Comparison of ENCODE assay signal across 9 cellular contexts in the genomic region with DNA sequence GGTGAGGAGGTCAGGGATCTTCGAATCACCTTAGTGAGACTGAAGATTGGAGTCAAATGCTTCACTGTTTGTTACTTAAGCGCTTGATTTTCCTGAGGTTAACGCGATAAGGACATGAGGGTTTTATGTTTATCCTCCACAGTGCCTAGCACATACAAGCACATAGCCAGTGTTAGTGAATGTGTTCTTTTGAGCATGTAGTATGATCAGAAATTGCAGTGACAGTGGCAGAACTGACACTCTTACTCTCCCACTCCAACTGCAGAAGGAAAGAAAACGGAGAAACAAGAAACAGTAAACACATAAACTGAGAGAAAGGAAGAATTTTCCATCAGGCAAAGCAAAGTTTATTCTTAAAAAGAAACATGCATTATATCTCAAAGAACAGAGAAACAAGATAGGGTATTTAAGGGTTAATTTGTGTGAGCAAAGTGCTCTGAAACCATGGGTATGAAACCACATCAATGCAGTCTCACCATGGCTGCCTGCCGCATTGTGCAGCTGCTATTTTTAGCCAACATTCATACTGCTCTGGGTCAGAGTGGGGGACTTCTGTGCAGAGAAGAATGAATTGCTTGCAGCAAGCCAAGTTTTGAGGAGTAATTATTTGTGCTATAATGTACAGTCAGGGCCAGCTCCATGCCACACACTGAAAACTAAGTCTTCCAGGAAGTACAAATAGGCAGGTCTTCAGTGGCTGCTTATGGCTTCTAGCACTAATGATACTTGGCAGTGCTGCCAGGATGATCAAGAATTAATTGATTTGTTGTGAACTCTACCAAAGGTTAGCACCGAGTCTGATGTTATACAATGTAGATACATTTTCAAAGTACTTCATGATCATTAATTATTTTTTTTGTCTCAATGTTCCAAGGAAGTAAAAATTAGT.
A peak's percentile ranks its signal among the peaks of the same experiment; 100 is the strongest.
DNase-seq lines count a peak whose midpoint lies in the region; ATAC-seq, FAIRE-seq and TF ChIP-seq lines count a peak whose summit lies in the region.
"Had no signal": no experiment of that assay in that cellular context is flagged by ENCODE, and none has a peak within 500 bp of the region (broad histone marks: within the 10 kb centered on the region; RNA-seq: fewer than 3 reads in every experiment).

No MANE protein-coding gene starts in this region.

- no TSS peak for BruUV-seq in GM12878 (replicated peaks; lab: Mats Ljungman, UMichigan)

- no peak for TF ChIP-seq RAD21 in GM12878 (IDR thresholded peaks at IDR 0.05; ENCODE audit: insufficient read depth, low read depth, low read length)

- no peak overlapping the region; the same call in 1 of the 2 replicates for H2AFZ ChIP-seq in GM12878 (ENCODE audit: control insufficient read depth, low read depth, low read length)
- H2AFZ ChIP-seq: PC-9 had no signal

- H3K79me2 ChIP-seq in GM12878 (ENCODE audit: control insufficient read depth, insufficient read depth, low read length): no peaks in the 10 kb centered on the region

- TF ChIP-seq POLR2A in GM12892 (IDR thresholded peaks at IDR 0.05; ENCODE audit: low read depth, low read length) (no peak), GM12878 (IDR thresholded peaks at IDR 0.05; ENCODE audit: low read depth, low read length) (no peak)

- peak overlapping the region; percentile 52 for H3K4me2 ChIP-seq in GM12878 (ENCODE audit: control insufficient read depth, insufficient read depth)
- H3K4me2 ChIP-seq: PC-9 had no signal

- no peaks in the 10 kb centered on the region for H4K20me1 ChIP-seq in GM12878 (ENCODE audit: control insufficient read depth, insufficient read depth)

- SMC1A ChIA-PET in GM12878 (lab: Charles Lee; ENCODE audit: uncharacterized antibody, unreplicated experiment): interaction anchor here (2.0 kb wide), 1 partner anchor 15 kb away, joined by 4 read pairs; no protein-coding TSS in a partner anchor

- FAIRE-seq in GM12892 (lab: Jason Lieb, UNC) (peak; percentile 80), GM12878 (lab: Jason Lieb, UNC) (peak; percentile 82), HTR-8/SVneo (lab: Jason Lieb, UNC) (no peak)

- peaks cover 11% of the 10 kb centered on the region for H3K4me1 ChIP-seq in GM12878 (ENCODE audit: control insufficient read depth, insufficient read depth, low read length)

- no peak overlapping the region for H3K9ac ChIP-seq in GM12878 (ENCODE audit: control insufficient read depth, insufficient read depth, low read length)

- no peaks in the 10 kb centered on the region for H3K27me3 ChIP-seq in GM12878 (replicated peaks in 1 of 2; ENCODE audit: control insufficient read depth in 2 of 2, insufficient read depth in 2 of 2, low read length in 1 of 2)

- in situ Hi-C loops in GM12878 (cut with MboI): no loop called here

- ATAC-seq in GM21423 (IDR thresholded peaks at IDR 0.05; ENCODE audit: unreplicated experiment) (peak; percentile 99), HG03565 (IDR thresholded peaks at IDR 0.05; ENCODE audit: unreplicated experiment) (peak; percentile 99), GM12878 (peak; percentile 100)
- peak; percentile 83 for ATAC-seq in stimulated activated naive CD8-positive, alpha-beta T cell treated with anti-CD3 and anti-CD28 coated beads, Interleukin-15, Interleukin-2, amounts not matched to agents 100 U/mL and 50 U/mL, for 24 hours

- DNase-seq in GM12892 (ENCODE audit: insufficient read length): peak; percentile 8
- DNase-seq in GM12878 (ENCODE audit: low read depth, low spot score): peak; percentile 57
- peak; percentile 7 for DNase-seq in stimulated activated naive CD8-positive, alpha-beta T cell treated with anti-CD3 and anti-CD28 coated beads, Interleukin-15, Interleukin-2, amounts not matched to agents 100 U/mL and 50 U/mL, for 24 hours
- no peak for DNase-seq in DMS 273 (lab: John Stamatoyannopoulos, UW; ENCODE audit: unreplicated experiment)
- DNase-seq in HTR-8/SVneo (ENCODE audit: insufficient read length, low spot score): no peak
- DNase-seq in activated gamma-delta T cell (lab: John Stamatoyannopoulos, UW): no peak

- CTCF ChIA-PET in GM12878 (lab: Yijun Ruan, JAX): interaction anchor here (1.0 kb wide), 1 partner anchor 19 kb away, joined by 3 read pairs; no protein-coding TSS in a partner anchor

- no peak overlapping the region for H3K4me3 ChIP-seq in GM12878
- H3K4me3 ChIP-seq: PC-9 had no signal

- no peak for TF ChIP-seq EP300 in GM12878 (IDR thresholded peaks at IDR 0.05; ENCODE audit: borderline replicate concordance in 1 of 2, control insufficient read depth in 1 of 2, low read depth in 2 of 2, low read length in 2 of 2)

- H3K36me3 ChIP-seq in GM12878 (ENCODE audit: control insufficient read depth in 2 of 2, insufficient read depth in 2 of 2, low read length in 1 of 2): no peaks in the 10 kb centered on the region

- RAD21 ChIA-PET in GM12878 (lab: Charles Lee; ENCODE audit: unreplicated experiment): no interaction called here

- H3K9me3 ChIP-seq in GM12878 (replicated peaks; ENCODE audit: control insufficient read depth, insufficient read depth, low read length): peaks cover 2% of the 10 kb centered on the region; the same call in 1 of the 3 replicates

- intact Hi-C loops in GM12878 (cut with micrococcal nuclease; ENCODE audit: unreplicated experiment): loop anchor here (5.0 kb wide), 1 partner anchor 33 kb away; no protein-coding TSS in a partner anchor

- 57% methylated on average over 7 of the region's 7 CpGs for WGBS in GM12878 (ENCODE audit: insufficient coverage, insufficient replicate concordance, low lambda C conversion rate, missing lambda C conversion rate)

- POLR2A ChIA-PET in GM12878 (lab: Charles Lee): no interaction called here

- H3K27ac ChIP-seq in GM12878 (ENCODE audit: control insufficient read depth, insufficient read depth): no peak overlapping the region
- H3K27ac ChIP-seq: PC-9 had no signal

- no peak for TF ChIP-seq CTCF in GM12878 (IDR thresholded peaks at IDR 0.05 in 2 of 3, conservative IDR thresholded peaks at IDR 0.05 in 1 of 3; ENCODE audit: control insufficient read depth in 2 of 3, extremely low read depth in 1 of 3, insufficient read depth in 1 of 3, low read depth in 3 of 3, low read length in 3 of 3)

TF ChIP-seq in GM12878, 131 proteins besides CTCF, POLR2A, EP300 and RAD21 (continues in another document):
- peak; percentile 57 for TF ChIP-seq SKIL (IDR thresholded peaks at IDR 0.05; ENCODE audit: low read depth, poor library complexity, severe bottlenecking)
- peak; percentile 87 for TF ChIP-seq YY1 (IDR thresholded peaks at IDR 0.05; ENCODE audit: low read depth, low read length)
- no peak; the same call in 1 of the 2 replicates for TF ChIP-seq SMC3 (IDR thresholded peaks at IDR 0.05; ENCODE audit: borderline replicate concordance, low read length)
- TF ChIP-seq ZBED1 (IDR thresholded peaks at IDR 0.05; ENCODE audit: borderline replicate concordance): no peak
- peak; percentile 73 for TF ChIP-seq NR2F1 (conservative IDR thresholded peaks at IDR 0.05)
- TF ChIP-seq, protein P1, sequence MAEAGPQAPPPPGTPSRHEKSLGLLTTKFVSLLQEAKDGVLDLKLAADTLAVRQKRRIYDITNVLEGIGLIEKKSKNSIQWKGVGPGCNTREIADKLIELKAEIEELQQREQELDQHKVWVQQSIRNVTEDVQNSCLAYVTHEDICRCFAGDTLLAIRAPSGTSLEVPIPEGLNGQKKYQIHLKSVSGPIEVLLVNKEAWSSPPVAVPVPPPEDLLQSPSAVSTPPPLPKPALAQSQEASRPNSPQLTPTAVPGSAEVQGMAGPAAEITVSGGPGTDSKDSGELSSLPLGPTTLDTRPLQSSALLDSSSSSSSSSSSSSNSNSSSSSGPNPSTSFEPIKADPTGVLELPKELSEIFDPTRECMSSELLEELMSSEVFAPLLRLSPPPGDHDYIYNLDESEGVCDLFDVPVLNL (IDR thresholded peaks at IDR 0.05; ENCODE audit: low read depth, low read length): no peak
- no peak for TF ChIP-seq DPF2 (IDR thresholded peaks at IDR 0.05)
- peak; percentile 60 for TF ChIP-seq BCL11A (IDR thresholded peaks at IDR 0.05; ENCODE audit: low read depth, low read length)
- TF ChIP-seq IKZF2 (IDR thresholded peaks at IDR 0.05): peak; percentile 23 to 34; a peak in 2 of 4 replicates
- TF ChIP-seq MEF2B (IDR thresholded peaks at IDR 0.05; ENCODE audit: partially characterized antibody, poor library complexity, severe bottlenecking): peak; percentile 90
- peak; percentile 85; the same call in 1 of the 2 replicates for TF ChIP-seq PAX5 (IDR thresholded peaks at IDR 0.05; ENCODE audit: borderline replicate concordance, low read depth, low read length)
- peak; percentile 96 for TF ChIP-seq MEF2A (IDR thresholded peaks at IDR 0.05; ENCODE audit: insufficient read depth, low read depth, low read length)
- TF ChIP-seq ZNF217 (IDR thresholded peaks at IDR 0.05): peak; percentile 95

Comparison
In these comparisons a context has a peak if more than half of its experiments do, and no peak if none do; other contexts are left out.
1. DNase-seq: peak in GM12892 (single experiment), GM12878 (single experiment) and stimulated activated naive CD8-positive, alpha-beta T cell treated with anti-CD3 and anti-CD28 coated beads, Interleukin-15, Interleukin-2, amounts not matched to agents 100 U/mL and 50 U/mL, for 24 hours (single experiment); none in DMS 273 (single experiment), HTR-8/SVneo (single experiment) and activated gamma-delta T cell (single experiment).
2. Peak in every context shown above with its lines, with median percentiles within 50 percentile points of each other: ATAC-seq.